ENCODE assay signal across 1 cellular context in the genomic region with DNA sequence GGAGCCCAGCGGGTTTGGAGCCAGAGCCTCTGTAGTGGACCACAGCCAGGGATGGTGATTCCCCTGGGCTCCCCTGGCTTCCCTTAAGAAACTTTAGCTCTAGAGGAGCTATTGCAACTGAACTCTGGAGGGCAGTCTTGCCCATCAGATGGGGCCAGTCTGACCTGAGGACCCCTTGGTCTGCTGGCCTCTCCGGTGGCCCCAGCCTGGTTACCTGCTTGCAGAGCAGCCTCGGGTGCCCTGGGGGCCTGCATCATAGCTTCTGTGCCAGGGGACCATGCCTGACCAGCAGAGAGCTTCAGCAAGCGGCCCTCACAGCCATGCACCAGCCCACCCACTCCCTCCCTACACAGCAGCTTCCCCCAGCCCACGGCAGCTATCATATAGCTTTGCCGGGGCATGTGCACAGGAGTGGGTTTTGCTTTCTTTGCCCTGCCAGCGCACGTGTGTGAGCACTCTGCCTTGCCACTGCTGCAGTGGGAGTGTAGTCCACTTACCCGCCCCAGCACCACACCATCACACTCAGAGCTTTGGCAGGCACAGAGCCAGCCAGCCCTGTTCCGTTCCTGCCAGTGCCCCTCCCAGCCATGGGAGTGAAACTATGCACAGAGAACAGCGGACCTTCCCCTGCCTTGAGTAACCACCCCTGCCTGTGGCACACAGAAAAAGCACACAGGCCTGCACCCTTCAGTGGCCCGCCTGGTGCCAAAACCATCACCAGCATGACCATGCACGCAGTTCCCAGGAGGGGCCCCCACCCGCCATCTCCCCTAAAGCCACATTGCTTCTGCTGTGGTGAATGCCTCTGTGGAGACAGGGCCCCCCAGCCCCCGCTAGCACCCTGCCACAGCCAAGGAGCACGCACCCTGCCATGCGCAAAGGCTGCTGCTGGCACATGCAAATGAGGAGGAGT.
TF ChIP-seq lines count a peak whose summit lies in the region.

No MANE protein-coding gene starts in this region.

TF ChIP-seq in HepG2, 621 proteins besides CTCF, POLR2A, EP300 and RAD21 (continued from another document):
- TF ChIP-seq ZNF800 (CRISPR knock-in tag; IDR thresholded peaks at IDR 0.05): no peak
- TF ChIP-seq KLF15 (CRISPR knock-in tag; IDR thresholded peaks at IDR 0.05; ENCODE audit: borderline replicate concordance): no peak
- no peak for TF ChIP-seq ZNF772 (CRISPR knock-in tag; IDR thresholded peaks at IDR 0.05)
- TF ChIP-seq AGO2 (optimal IDR thresholded peaks at IDR 0.05; ENCODE audit: low read depth, low read length): no peak
- no peak for TF ChIP-seq ZNF24 (IDR thresholded peaks at IDR 0.05)
- no peak for TF ChIP-seq AHDC1 (CRISPR knock-in tag; IDR thresholded peaks at IDR 0.05; ENCODE audit: borderline replicate concordance)
- no peak for TF ChIP-seq ZFP36L1 (CRISPR knock-in tag; IDR thresholded peaks at IDR 0.05)
- no peak for TF ChIP-seq HNRNPK (IDR thresholded peaks at IDR 0.05; ENCODE audit: low read depth, low read length, poor library complexity, severe bottlenecking)
- TF ChIP-seq ZNF678 (CRISPR knock-in tag; IDR thresholded peaks at IDR 0.05): no peak
- TF ChIP-seq PAF1 (CRISPR knock-in tag; IDR thresholded peaks at IDR 0.05): no peak
- no peak for TF ChIP-seq SKIL (CRISPR knock-in tag; IDR thresholded peaks at IDR 0.05; ENCODE audit: borderline replicate concordance)
- TF ChIP-seq, protein P1, sequence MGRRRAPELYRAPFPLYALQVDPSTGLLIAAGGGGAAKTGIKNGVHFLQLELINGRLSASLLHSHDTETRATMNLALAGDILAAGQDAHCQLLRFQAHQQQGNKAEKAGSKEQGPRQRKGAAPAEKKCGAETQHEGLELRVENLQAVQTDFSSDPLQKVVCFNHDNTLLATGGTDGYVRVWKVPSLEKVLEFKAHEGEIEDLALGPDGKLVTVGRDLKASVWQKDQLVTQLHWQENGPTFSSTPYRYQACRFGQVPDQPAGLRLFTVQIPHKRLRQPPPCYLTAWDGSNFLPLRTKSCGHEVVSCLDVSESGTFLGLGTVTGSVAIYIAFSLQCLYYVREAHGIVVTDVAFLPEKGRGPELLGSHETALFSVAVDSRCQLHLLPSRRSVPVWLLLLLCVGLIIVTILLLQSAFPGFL (CRISPR knock-in tag; IDR thresholded peaks at IDR 0.05): no peak
- no peak for TF ChIP-seq ZNF616 (CRISPR knock-in tag; IDR thresholded peaks at IDR 0.05; ENCODE audit: low read depth)
- no peak for TF ChIP-seq SRSF9 (IDR thresholded peaks at IDR 0.05; ENCODE audit: borderline replicate concordance, insufficient read depth, low read depth, low read length, poor library complexity, severe bottlenecking)
- no peak for TF ChIP-seq ATF1 (CRISPR knock-in tag; IDR thresholded peaks at IDR 0.05)
TF ChIP-seq in HepG2: peak in this region for 0.
